ENCODE assay signal across 24 cellular contexts in the genomic region with DNA sequence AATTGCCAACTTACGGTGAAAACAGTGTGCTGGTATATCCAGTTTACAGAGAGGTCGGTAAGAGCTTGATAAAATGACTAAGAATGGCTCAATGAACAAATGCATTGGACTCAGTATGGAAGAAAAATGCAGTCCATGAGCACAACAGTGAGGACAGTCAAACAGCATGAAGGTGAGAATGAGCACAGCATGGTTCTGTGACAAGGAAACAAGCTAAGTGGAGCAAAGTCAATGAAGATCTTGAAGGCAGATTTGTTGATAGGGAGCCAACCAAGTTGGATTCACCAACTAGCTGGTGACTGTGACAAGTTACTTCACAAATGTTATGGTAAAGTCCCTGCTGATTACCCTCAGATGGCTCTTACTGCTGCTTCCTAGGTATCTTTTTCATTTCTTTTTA.
"Had no signal": no experiment of that assay in that cellular context is flagged by ENCODE, and none has a peak within 500 bp of the region (broad histone marks: within the 10 kb centered on the region; RNA-seq: fewer than 3 reads in every experiment).

No MANE protein-coding gene starts in this region.

- H3K27me3 ChIP-seq: body of pancreas had no signal

- FAIRE-seq: TTC549 had no signal

- DNase-seq: activated B cell treated with CpG ODN at 0.5 μM for 24 hours; activated CD4-positive, alpha-beta T cell treated with anti-CD3 and anti-CD28 coated beads for 1 hour; activated CD4-positive, alpha-beta T cell treated with anti-CD3 and anti-CD28 coated beads, Interleukin-2, amount 10 ng/mL, durations not matched to agents 24 days and 14 days; activated CD4-positive, alpha-beta T cell treated with anti-CD3 and anti-CD28 coated beads, Interleukin-2, amount 50 U/mL, for 48 hours; activated CD8-positive, alpha-beta memory T cell treated with anti-CD3 and anti-CD28 coated beads, Interleukin-2, amount 10 ng/mL, durations not matched to agents 7 days and 5 days; activated effector memory CD4-positive, alpha-beta T cell treated with Interleukin-2 at 50 U/mL for 16 hours; activated naive CD4-positive, alpha-beta T cell; activated T-cell treated with anti-CD3 and anti-CD28 coated beads, Interleukin-2, amount 50 U/mL, for 24 hours; aorta; body of pancreas; Kasumi-1; KBM-7; NCI-H1105 treated with DMSO at 0.1 percent for 48 hours; NCI-H1436 treated with DMSO at 0.1 percent for 48 hours; NCI-H187; NCI-H2081; NCI-H446; NCI-H524; PC-9; SIG-M5; T1000 had no signal

- H3K4me2 ChIP-seq: PC-9 had no signal

- H3K4me3 Mint-ChIP-seq: activated B cell treated with CpG ODN at 0.5 μM for 24 hours; activated CD4-positive, alpha-beta T cell treated with anti-CD3 and anti-CD28 coated beads, Interleukin-2, amount 10 ng/mL, durations not matched to agents 24 days and 14 days; activated CD8-positive, alpha-beta memory T cell treated with anti-CD3 and anti-CD28 coated beads, Interleukin-2, amount 10 ng/mL, durations not matched to agents 7 days and 5 days; activated naive CD4-positive, alpha-beta T cell treated with anti-CD3 and anti-CD28 coated beads, Interleukin-2, amount 50 U/mL, for 24 hours; activated T-cell treated with anti-CD3 and anti-CD28 coated beads, Interleukin-2, amount 50 U/mL, for 24 hours; activated T-helper 1 cell treated with anti-CD3 and anti-CD28 coated beads, Interleukin-12 subunit alpha, Interleukin-12 subunit beta, Interleukin-2, Interleukin-4 antibody, amounts not matched to agents 30 ng/mL and 10 ng/mL and 1 ng/mL, durations not matched to agents 14 hours and 24 hours and 36 hours had no signal

- H3K27ac ChIP-seq: body of pancreas, PC-9 had no signal

- H3K9me3 Mint-ChIP-seq: activated B cell treated with CpG ODN at 0.5 μM for 24 hours; activated CD4-positive, alpha-beta T cell treated with anti-CD3 and anti-CD28 coated beads, Interleukin-2, amount 10 ng/mL, durations not matched to agents 24 days and 14 days; activated naive CD4-positive, alpha-beta T cell treated with anti-CD3 and anti-CD28 coated beads, Interleukin-2, amount 50 U/mL, for 24 hours; activated T-cell treated with anti-CD3 and anti-CD28 coated beads, Interleukin-2, amount 50 U/mL, for 24 hours; activated T-helper 1 cell treated with anti-CD3 and anti-CD28 coated beads, Interleukin-12 subunit alpha, Interleukin-12 subunit beta, Interleukin-2, Interleukin-4 antibody, amounts not matched to agents 30 ng/mL and 10 ng/mL and 1 ng/mL, durations not matched to agents 14 hours and 24 hours and 36 hours had no signal

- ATAC-seq: activated CD8-positive, alpha-beta memory T cell treated with anti-CD3 and anti-CD28 coated beads, Interleukin-2, amount 10 ng/mL, durations not matched to agents 7 days and 5 days; body of pancreas had no signal

- H2AFZ ChIP-seq: PC-9 had no signal

- H3K27me3 Mint-ChIP-seq: activated B cell treated with CpG ODN at 0.5 μM for 24 hours; activated CD4-positive, alpha-beta T cell treated with anti-CD3 and anti-CD28 coated beads, Interleukin-2, amount 10 ng/mL, durations not matched to agents 24 days and 14 days; activated CD8-positive, alpha-beta memory T cell treated with anti-CD3 and anti-CD28 coated beads, Interleukin-2, amount 10 ng/mL, durations not matched to agents 7 days and 5 days; activated naive CD4-positive, alpha-beta T cell treated with anti-CD3 and anti-CD28 coated beads, Interleukin-2, amount 50 U/mL, for 24 hours; activated T-cell treated with anti-CD3 and anti-CD28 coated beads, Interleukin-2, amount 50 U/mL, for 24 hours had no signal

- H3K9me3 ChIP-seq: body of pancreas had no signal

- H3K4me3 ChIP-seq: body of pancreas, PC-9 had no signal

- H3K27ac Mint-ChIP-seq: activated B cell treated with CpG ODN at 0.5 μM for 24 hours; activated CD4-positive, alpha-beta T cell treated with anti-CD3 and anti-CD28 coated beads, Interleukin-2, amount 10 ng/mL, durations not matched to agents 24 days and 14 days; activated CD8-positive, alpha-beta memory T cell treated with anti-CD3 and anti-CD28 coated beads, Interleukin-2, amount 10 ng/mL, durations not matched to agents 7 days and 5 days; activated naive CD4-positive, alpha-beta T cell treated with anti-CD3 and anti-CD28 coated beads, Interleukin-2, amount 50 U/mL, for 24 hours; activated T-cell treated with anti-CD3 and anti-CD28 coated beads, Interleukin-2, amount 50 U/mL, for 24 hours; activated T-helper 1 cell treated with anti-CD3 and anti-CD28 coated beads, Interleukin-12 subunit alpha, Interleukin-12 subunit beta, Interleukin-2, Interleukin-4 antibody, amounts not matched to agents 30 ng/mL and 10 ng/mL and 1 ng/mL, durations not matched to agents 14 hours and 24 hours and 36 hours had no signal
